Comparison of ENCODE assay signal across 30 cellular contexts in genomic region chr10:129526943-129527342, GRCh38.
"Had no signal": no experiment of that assay in that cellular context is flagged by ENCODE, and none has a peak within 500 bp of the region (broad histone marks: within the 10 kb centered on the region; RNA-seq: fewer than 3 reads in every experiment).

No MANE protein-coding gene starts in this region.

- FAIRE-seq: small intestine, urothelium cell line had no signal

- H3K79me2 ChIP-seq: parathyroid adenoma had no signal

- H3K27ac Mint-ChIP-seq: natural killer cell treated with Interleukin-12 subunit alpha and Interleukin-12 subunit beta and Interleukin-15 and Interleukin-18, amount 100 ng/mL, for 72 hours; nephron progenitor cell; stimulated activated naive B cell treated with anti-CD40 and anti-IgM and Interleukin-4, amounts not matched to agents 10 μg/mL and 1 μg/mL and 100 μg/mL, for 72 hours; stimulated activated naive CD8-positive, alpha-beta T cell treated with anti-CD3 and anti-CD28 coated beads, Interleukin-15, Interleukin-2, amounts not matched to agents 100 ng/mL and 50 ng/mL, for 24 hours had no signal

- H3K4me1 ChIP-seq: parathyroid adenoma, right lobe of liver had no signal

- H3K27me3 Mint-ChIP-seq: naive thymus-derived CD8-positive, alpha-beta T cell; natural killer cell treated with Interleukin-12 subunit alpha and Interleukin-12 subunit beta and Interleukin-15 and Interleukin-18, amount 100 ng/mL, for 72 hours; progenitor cell of endocrine pancreas; stimulated activated naive B cell treated with anti-CD40 and anti-IgM and Interleukin-4, amounts not matched to agents 10 μg/mL and 1 μg/mL and 100 μg/mL, for 72 hours; stimulated activated naive CD8-positive, alpha-beta T cell treated with anti-CD3 and anti-CD28 coated beads, Interleukin-15, Interleukin-2, amounts not matched to agents 100 ng/mL and 50 ng/mL, for 24 hours had no signal

- H3K9me3 ChIP-seq: neutrophil, ovary, psoas muscle, right lobe of liver, sigmoid colon, thoracic aorta, thyroid gland, upper lobe of left lung, vagina had no signal

- H3K4me1 Mint-ChIP-seq: neural crest cell had no signal

- H3K27ac ChIP-seq: neutrophil, ovary, parathyroid adenoma, psoas muscle, right lobe of liver, sigmoid colon, stomach, thoracic aorta, thyroid gland, tibial nerve, upper lobe of left lung, vagina had no signal

- H3K36me3 Mint-ChIP-seq: natural killer cell treated with Interleukin-12 subunit alpha and Interleukin-12 subunit beta and Interleukin-15 and Interleukin-18, amount 100 ng/mL, for 72 hours had no signal

- DNase-seq: naive thymus-derived CD8-positive, alpha-beta T cell; nephron progenitor cell; nucleus accumbens; ovary; right cardiac atrium; sigmoid colon; small intestine; stimulated activated CD4-positive, alpha-beta T cell treated with anti-CD3 and anti-CD28 coated beads, Interleukin-15, amount 100 ng/mL, for 24 hours; stimulated activated CD4-positive, alpha-beta T cell treated with anti-CD3 and anti-CD28 coated beads, Interleukin-2, amount 100 ng/mL, for 24 hours; stimulated activated CD4-positive, alpha-beta T cell treated with anti-CD3 and anti-CD28 coated beads, Interleukin-2, amount 100 ng/mL, for 48 hours; stimulated activated CD4-positive, alpha-beta T cell treated with anti-CD3 and anti-CD28 coated beads, Interleukin-4, amount 100 ng/mL, for 24 hours; stimulated activated naive B cell treated with anti-CD40 and anti-IgM and Interleukin-4, amounts not matched to agents 10 μg/mL and 1 μg/mL and 100 μg/mL, for 72 hours; stimulated activated naive CD4-positive, alpha-beta T cell treated with Interleukin-2 at 50 U/mL for 16 hours; stomach; thyroid gland; trophoblast cell; upper lobe of left lung had no signal

- H3K9ac ChIP-seq: parathyroid adenoma had no signal

- H3K4me3 Mint-ChIP-seq: naive thymus-derived CD8-positive, alpha-beta T cell; natural killer cell treated with Interleukin-12 subunit alpha and Interleukin-12 subunit beta and Interleukin-15 and Interleukin-18, amount 100 ng/mL, for 72 hours; nephron progenitor cell; neural crest cell; stimulated activated effector memory CD8-positive, alpha-beta T cell treated with anti-CD3 and anti-CD28 coated beads, Interleukin-12 subunit alpha, Interleukin-12 subunit beta, amount 100 ng/mL, for 72 hours; stimulated activated naive B cell treated with anti-CD40 and anti-IgM and Interleukin-4, amounts not matched to agents 10 μg/mL and 1 μg/mL and 100 μg/mL, for 72 hours; stimulated activated naive CD8-positive, alpha-beta T cell treated with anti-CD3 and anti-CD28 coated beads, Interleukin-15, Interleukin-2, amounts not matched to agents 100 ng/mL and 50 ng/mL, for 24 hours had no signal

- H3K27me3 ChIP-seq: neutrophil, ovary, right lobe of liver, sigmoid colon, stomach, thyroid gland, tibial nerve, upper lobe of left lung, vagina had no signal

- H3K36me3 ChIP-seq: neutrophil, ovary, sigmoid colon, thoracic aorta, thyroid gland, vagina had no signal

- H2AFZ ChIP-seq: parathyroid adenoma had no signal

- H3K9me3 Mint-ChIP-seq: natural killer cell treated with Interleukin-12 subunit alpha and Interleukin-12 subunit beta and Interleukin-15 and Interleukin-18, amount 100 ng/mL, for 72 hours; neural crest cell; stimulated activated naive CD8-positive, alpha-beta T cell treated with anti-CD3 and anti-CD28 coated beads, Interleukin-15, Interleukin-2, amounts not matched to agents 100 ng/mL and 50 ng/mL, for 24 hours had no signal

- H3K4me3 ChIP-seq: ovary, psoas muscle, right lobe of liver, sigmoid colon, stomach, thoracic aorta, thyroid gland, tibial nerve, upper lobe of left lung, vagina had no signal
